1 cellular context compared by ENCODE assay signal in genomic region chr11:104700609-104701008, GRCh38.
TF ChIP-seq lines count a peak whose summit lies in the region.

No MANE protein-coding gene starts in this region.

TF ChIP-seq in GM23338, 12 proteins besides CTCF, POLR2A, EP300 and RAD21 (continued from another document):
- TF ChIP-seq, protein P1, sequence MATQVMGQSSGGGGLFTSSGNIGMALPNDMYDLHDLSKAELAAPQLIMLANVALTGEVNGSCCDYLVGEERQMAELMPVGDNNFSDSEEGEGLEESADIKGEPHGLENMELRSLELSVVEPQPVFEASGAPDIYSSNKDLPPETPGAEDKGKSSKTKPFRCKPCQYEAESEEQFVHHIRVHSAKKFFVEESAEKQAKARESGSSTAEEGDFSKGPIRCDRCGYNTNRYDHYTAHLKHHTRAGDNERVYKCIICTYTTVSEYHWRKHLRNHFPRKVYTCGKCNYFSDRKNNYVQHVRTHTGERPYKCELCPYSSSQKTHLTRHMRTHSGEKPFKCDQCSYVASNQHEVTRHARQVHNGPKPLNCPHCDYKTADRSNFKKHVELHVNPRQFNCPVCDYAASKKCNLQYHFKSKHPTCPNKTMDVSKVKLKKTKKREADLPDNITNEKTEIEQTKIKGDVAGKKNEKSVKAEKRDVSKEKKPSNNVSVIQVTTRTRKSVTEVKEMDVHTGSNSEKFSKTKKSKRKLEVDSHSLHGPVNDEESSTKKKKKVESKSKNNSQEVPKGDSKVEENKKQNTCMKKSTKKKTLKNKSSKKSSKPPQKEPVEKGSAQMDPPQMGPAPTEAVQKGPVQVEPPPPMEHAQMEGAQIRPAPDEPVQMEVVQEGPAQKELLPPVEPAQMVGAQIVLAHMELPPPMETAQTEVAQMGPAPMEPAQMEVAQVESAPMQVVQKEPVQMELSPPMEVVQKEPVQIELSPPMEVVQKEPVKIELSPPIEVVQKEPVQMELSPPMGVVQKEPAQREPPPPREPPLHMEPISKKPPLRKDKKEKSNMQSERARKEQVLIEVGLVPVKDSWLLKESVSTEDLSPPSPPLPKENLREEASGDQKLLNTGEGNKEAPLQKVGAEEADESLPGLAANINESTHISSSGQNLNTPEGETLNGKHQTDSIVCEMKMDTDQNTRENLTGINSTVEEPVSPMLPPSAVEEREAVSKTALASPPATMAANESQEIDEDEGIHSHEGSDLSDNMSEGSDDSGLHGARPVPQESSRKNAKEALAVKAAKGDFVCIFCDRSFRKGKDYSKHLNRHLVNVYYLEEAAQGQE (IDR thresholded peaks at IDR 0.05; ENCODE audit: unreplicated experiment), result no peak
